ENCODE assay signal across 22 cellular contexts in the genomic region with DNA sequence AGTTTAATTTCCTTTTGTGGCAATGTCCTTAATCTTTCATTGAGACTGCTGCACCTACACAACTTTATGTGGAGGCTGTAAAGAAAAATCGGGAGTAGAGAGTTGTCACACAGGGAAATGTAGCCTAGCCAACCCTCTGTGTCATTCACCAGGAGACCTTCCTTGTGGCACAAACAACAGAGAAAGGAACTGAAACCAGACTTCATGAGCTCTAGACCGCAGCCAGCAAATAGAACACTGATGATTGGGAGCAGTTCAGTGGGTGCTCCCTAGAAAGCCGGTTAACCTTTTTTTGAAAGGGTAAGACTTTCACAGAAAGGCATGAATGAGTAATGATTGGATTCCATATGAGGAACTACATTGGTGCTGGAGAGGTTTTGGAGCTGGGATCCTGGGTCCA.
DNase-seq lines count a peak whose midpoint lies in the region; ATAC-seq and TF ChIP-seq lines count a peak whose summit lies in the region.
"Had no signal": no experiment of that assay in that cellular context is flagged by ENCODE, and none has a peak within 500 bp of the region (broad histone marks: within the 10 kb centered on the region; RNA-seq: fewer than 3 reads in every experiment).

No MANE protein-coding gene starts in this region.

- intact Hi-C loops in upper lobe of right lung (cut with DNase I), result no loop called here

- no peaks in the 10 kb centered on the region for H3K27me3 Mint-ChIP-seq in activated naive CD4-positive, alpha-beta T cell treated with anti-CD3 and anti-CD28 coated beads, Interleukin-2, amount 50 U/mL, for 24 hours

- H3K9me3 Mint-ChIP-seq in activated naive CD4-positive, alpha-beta T cell treated with anti-CD3 and anti-CD28 coated beads, Interleukin-2, amount 50 U/mL, for 24 hours, result no peaks in the 10 kb centered on the region
- H3K9me3 Mint-ChIP-seq: T-helper 1 cell treated with Interleukin-12 subunit alpha and Interleukin-12 subunit beta and Interleukin-4 antibody, amounts not matched to agents 30 μg/mL and 1 μg/mL, for 36 hours had no signal

- peak; percentile 61 for ATAC-seq in upper lobe of right lung
- ATAC-seq: A549 had no signal

- no peaks in the 10 kb centered on the region for H3K36me3 ChIP-seq in upper lobe of right lung
- H3K36me3 ChIP-seq: breast epithelium, heart right ventricle, WERI-Rb-1 had no signal

- no peak overlapping the region for H3K4me3 Mint-ChIP-seq in activated naive CD4-positive, alpha-beta T cell treated with anti-CD3 and anti-CD28 coated beads, Interleukin-2, amount 50 U/mL, for 24 hours
- H3K4me3 Mint-ChIP-seq: T-helper 1 cell treated with Interleukin-12 subunit alpha and Interleukin-12 subunit beta and Interleukin-4 antibody, amounts not matched to agents 30 μg/mL and 1 μg/mL, for 36 hours had no signal

- H3K9me3 ChIP-seq in upper lobe of right lung, result no peaks in the 10 kb centered on the region
- H3K9me3 ChIP-seq: A549, breast epithelium, heart right ventricle had no signal

- no peak overlapping the region for H3K27ac ChIP-seq in upper lobe of right lung
- H3K27ac ChIP-seq: A549, breast epithelium, heart right ventricle, WERI-Rb-1 had no signal

- TF ChIP-seq CTCF in NB4 (IDR thresholded peaks at IDR 0.05; ENCODE audit: low read depth, low read length) (no peak), upper lobe of right lung (IDR thresholded peaks at IDR 0.05) (no peak)

- H3K4me1 Mint-ChIP-seq in activated naive CD4-positive, alpha-beta T cell treated with anti-CD3 and anti-CD28 coated beads, Interleukin-2, amount 50 U/mL, for 24 hours, result no peaks in the 10 kb centered on the region

- peak overlapping the region; percentile 11 for H3K27ac Mint-ChIP-seq in activated naive CD4-positive, alpha-beta T cell treated with anti-CD3 and anti-CD28 coated beads, Interleukin-2, amount 50 U/mL, for 24 hours
- H3K27ac Mint-ChIP-seq: T-helper 1 cell treated with Interleukin-12 subunit alpha and Interleukin-12 subunit beta and Interleukin-4 antibody, amounts not matched to agents 30 μg/mL and 1 μg/mL, for 36 hours had no signal

- TF ChIP-seq POLR2A in NB4 (IDR thresholded peaks at IDR 0.05; ENCODE audit: extremely low read depth, insufficient read length), result no peak

- no peaks in the 10 kb centered on the region for H3K27me3 ChIP-seq in upper lobe of right lung
- H3K27me3 ChIP-seq: breast epithelium, heart right ventricle had no signal

- no peaks in the 10 kb centered on the region for H3K36me3 Mint-ChIP-seq in activated naive CD4-positive, alpha-beta T cell treated with anti-CD3 and anti-CD28 coated beads, Interleukin-2, amount 50 U/mL, for 24 hours

- H3K4me3 ChIP-seq in NB4 (ENCODE audit: low read depth, low read length) (no peak overlapping the region), upper lobe of right lung (no peak overlapping the region)
- H3K4me3 ChIP-seq: A549, breast epithelium, heart right ventricle had no signal

- no peak for DNase-seq in activated naive CD4-positive, alpha-beta T cell treated with anti-CD3 and anti-CD28 coated beads, Interleukin-2, amount 50 U/mL, for 16 hours
- DNase-seq in NB4 (ENCODE audit: low read depth) (peak; percentile 2), islet precursor cell (peak; percentile 45), upper lobe of right lung (no peak), kidney tubule cell (ENCODE audit: low spot score) (no peak)
- DNase-seq in effector CD8-positive, alpha-beta T cell (lab: John Stamatoyannopoulos, UW), result no peak
- DNase-seq in activated CD4-positive, alpha-beta T cell treated with anti-CD3 and anti-CD28 coated beads for 1 hour, result no peak
- DNase-seq: activated CD8-positive, alpha-beta memory T cell treated with anti-CD3 and anti-CD28 coated beads, Interleukin-2, amount 50 U/mL, for 48 hours; Calu3; GOT3; heart right ventricle; Karpas-422; NCI-H1105 treated with DMSO at 0.1 percent for 48 hours; NCI-H524 treated with DMSO at 0.1 percent for 48 hours; OCI-M1; retina; SHP77 treated with DMSO at 0.1 percent for 48 hours; WERI-Rb-1 had no signal

- H3K4me1 ChIP-seq in upper lobe of right lung, result no peaks in the 10 kb centered on the region
- H3K4me1 ChIP-seq: A549, breast epithelium, heart right ventricle had no signal

Comparison
In these comparisons a context has a peak if more than half of its experiments do, and no peak if none do; other contexts are left out.
1. DNase-seq: peak in NB4 (single experiment) and islet precursor cell (single experiment); none in activated naive CD4-positive, alpha-beta T cell treated with anti-CD3 and anti-CD28 coated beads, Interleukin-2, amount 50 U/mL, for 16 hours (single experiment), upper lobe of right lung (single experiment), effector CD8-positive, alpha-beta T cell (single experiment), kidney tubule cell (single experiment) and activated CD4-positive, alpha-beta T cell treated with anti-CD3 and anti-CD28 coated beads for 1 hour (single experiment).